Comparison of ENCODE assay signal across 12 cellular contexts in genomic region chr15:51735611-51736010, GRCh38. TPM values are rescaled to one million over a fixed set of nuclear protein-coding genes. Genes with fewer than 3 reads are reported as not detected.
DNase-seq lines count a peak whose midpoint lies in the region; ATAC-seq, FAIRE-seq and TF ChIP-seq lines count a peak whose summit lies in the region.
"Had no signal": no experiment of that assay in that cellular context is flagged by ENCODE, and none has a peak within 500 bp of the region (broad histone marks: within the 10 kb centered on the region; RNA-seq: fewer than 3 reads in every experiment).

No MANE protein-coding gene starts in this region.

- intact Hi-C loops in OCI-LY7 (cut with micrococcal nuclease; ENCODE audit: unreplicated experiment): loop anchor here (10.0 kb wide), 1 partner anchor 81 kb away; no protein-coding TSS in a partner anchor
- intact Hi-C loops in GM12878 (cut with micrococcal nuclease; ENCODE audit: unreplicated experiment): loop anchor here (1.0 to 10.0 kb wide), 5 partner anchors 41 to 369 kb away; partner anchors contain the start of gene DMXL2
- intact Hi-C loops in spleen (cut with DNase I; ENCODE audit: low total_unique reads): no loop called here
- intact Hi-C loops in head of caudate nucleus (cut with DNase I): loop anchor here (5.0 to 10.0 kb wide), 2 partner anchors 37 to 111 kb away; partner anchors contain the start of gene DMXL2

- peak; percentile 29; the same call in 1 of the 2 replicates for TF ChIP-seq CTCF in OCI-LY7 (conservative IDR thresholded peaks at IDR 0.05; ENCODE audit: low read length)
- no peak for TF ChIP-seq CTCF in GM12878 (IDR thresholded peaks at IDR 0.05 in 2 of 3, conservative IDR thresholded peaks at IDR 0.05 in 1 of 3; ENCODE audit: control insufficient read depth in 2 of 3, extremely low read depth in 1 of 3, insufficient read depth in 1 of 3, low read depth in 3 of 3, low read length in 3 of 3)
- TF ChIP-seq CTCF in spleen (IDR thresholded peaks at IDR 0.05 in 8 of 11, conservative IDR thresholded peaks at IDR 0.05 in 3 of 11): peak in 1 of 11 experiments; percentile 6
- no peak for TF ChIP-seq CTCF in gastroesophageal sphincter (IDR thresholded peaks at IDR 0.05)
- TF ChIP-seq CTCF in MM.1S (IDR thresholded peaks at IDR 0.05; ENCODE audit: low read length): no peak

- H3K4me3 Mint-ChIP-seq in T-helper 1 cell treated with Interleukin-12 subunit alpha and Interleukin-12 subunit beta and Interleukin-4 antibody, amounts not matched to agents 30 μg/mL and 1 μg/mL, for 36 hours: peak overlapping the region; percentile 88

- H3K79me2 ChIP-seq in OCI-LY7 (ENCODE audit: insufficient read depth, low read depth, low read length): no peaks in the 10 kb centered on the region
- peaks cover 70% of the 10 kb centered on the region for H3K79me2 ChIP-seq in GM12878 (ENCODE audit: control insufficient read depth, insufficient read depth, low read length)
- H3K79me2 ChIP-seq in MM.1S (ENCODE audit: low read length): no peaks in the 10 kb centered on the region

- peaks cover 61% of the 10 kb centered on the region for H3K4me1 Mint-ChIP-seq in T-helper 1 cell treated with Interleukin-12 subunit alpha and Interleukin-12 subunit beta and Interleukin-4 antibody, amounts not matched to agents 30 μg/mL and 1 μg/mL, for 36 hours (ENCODE audit: low read depth)

- H3K4me2 ChIP-seq in OCI-LY7 (ENCODE audit: low read length): no peak overlapping the region
- peak overlapping the region; percentile 95 for H3K4me2 ChIP-seq in GM12878 (ENCODE audit: control insufficient read depth, insufficient read depth)
- no peak overlapping the region for H3K4me2 ChIP-seq in MM.1S (ENCODE audit: low read depth, low read length)

- no peaks in the 10 kb centered on the region for H3K27me3 Mint-ChIP-seq in T-helper 1 cell treated with Interleukin-12 subunit alpha and Interleukin-12 subunit beta and Interleukin-4 antibody, amounts not matched to agents 30 μg/mL and 1 μg/mL, for 36 hours (ENCODE audit: low read depth)

- H2AFZ ChIP-seq in OCI-LY7 (ENCODE audit: low read length): no peak overlapping the region
- 0 out of 2 replicates have a peak overlapping the region, but pooled peaks have one; percentile 4 for H2AFZ ChIP-seq in GM12878 (ENCODE audit: control insufficient read depth, low read depth, low read length)
- H2AFZ ChIP-seq in MM.1S (ENCODE audit: low read length): no peak overlapping the region

- TF ChIP-seq RAD21 in GM12878 (IDR thresholded peaks at IDR 0.05; ENCODE audit: insufficient read depth, low read depth, low read length): no peak

- H3F3A ChIP-seq in MM.1S (ENCODE audit: insufficient read depth, low read length): no peaks in the 10 kb centered on the region

- SMC1A ChIA-PET in GM12878 (lab: Charles Lee; ENCODE audit: uncharacterized antibody, unreplicated experiment): interaction anchor here (0.7 to 5.2 kb wide), 14 partner anchors 9 to 271 kb away, joined by 3 to 45 read pairs (median 4); no protein-coding TSS in a partner anchor

- ATAC-seq in GM12878 (no peak), gastroesophageal sphincter (no peak)
- ATAC-seq: WTC11 had no signal

- H3K4me3 ChIP-seq in OCI-LY7 (ENCODE audit: low read depth, low read length, poor library complexity, severe bottlenecking) (no peak overlapping the region), GM12878 (peak overlapping the region; percentile 77), spleen (peak overlapping the region in 6 of 8 donors; percentile 74 to 93 (median 91)), gastroesophageal sphincter (no peak overlapping the region), MM.1S (ENCODE audit: low read length) (no peak overlapping the region)

- H3K27ac Mint-ChIP-seq in T-helper 1 cell treated with Interleukin-12 subunit alpha and Interleukin-12 subunit beta and Interleukin-4 antibody, amounts not matched to agents 30 μg/mL and 1 μg/mL, for 36 hours: peak overlapping the region; percentile 82
- H3K27ac Mint-ChIP-seq: WTC11 had no signal

- no TSS peak for BruUV-seq in OCI-LY7 (replicated peaks; lab: Mats Ljungman, UMichigan)
- BruUV-seq in GM12878 (replicated peaks; lab: Mats Ljungman, UMichigan): TSS peak; percentile 52

- H3K9me3 Mint-ChIP-seq in T-helper 1 cell treated with Interleukin-12 subunit alpha and Interleukin-12 subunit beta and Interleukin-4 antibody, amounts not matched to agents 30 μg/mL and 1 μg/mL, for 36 hours: no peaks in the 10 kb centered on the region
- H3K9me3 Mint-ChIP-seq: WTC11 had no signal

- CTCF ChIA-PET in OCI-LY7 (lab: Charles Lee; ENCODE audit: unreplicated experiment): no interaction called here
- CTCF ChIA-PET in GM12878 (lab: Yijun Ruan, JAX): interaction anchor here (0.9 to 10.1 kb wide), 11 partner anchors 10 to 368 kb away, joined by 3 to 136 read pairs (median 4); partner anchors contain the start of gene DMXL2

- H3K9me2 ChIP-seq in OCI-LY7 (ENCODE audit: insufficient read depth, low read length) (no peaks in the 10 kb centered on the region), MM.1S (replicated peaks; ENCODE audit: insufficient read depth, low read length) (no peaks in the 10 kb centered on the region)

- H3K36me3 ChIP-seq in OCI-LY7 (ENCODE audit: insufficient read depth, low read length) (no peaks in the 10 kb centered on the region), GM12878 (ENCODE audit: control insufficient read depth in 2 of 2, insufficient read depth in 2 of 2, low read length in 1 of 2) (no peaks in the 10 kb centered on the region), spleen (no peaks in the 10 kb centered on the region), gastroesophageal sphincter (no peaks in the 10 kb centered on the region), MM.1S (replicated peaks; ENCODE audit: insufficient read depth, low read length) (no peaks in the 10 kb centered on the region)
- H3K36me3 ChIP-seq: vagina had no signal

- H3K9ac ChIP-seq in GM12878 (ENCODE audit: control insufficient read depth, insufficient read depth, low read length) (peak overlapping the region; percentile 57), MM.1S (ENCODE audit: low read length) (no peak overlapping the region)

- H3K4me1 ChIP-seq in OCI-LY7 (ENCODE audit: insufficient read depth, low read length, poor library complexity, severe bottlenecking) (peaks cover 23% of the 10 kb centered on the region), GM12878 (ENCODE audit: control insufficient read depth, insufficient read depth, low read length) (peaks cover 37% of the 10 kb centered on the region), spleen (peaks cover 60 to 76% (median 72%) of the 10 kb centered on the region in 6 donors), gastroesophageal sphincter (peaks cover 0 to 55% (median 22%) of the 10 kb centered on the region in 3 donors), MM.1S (ENCODE audit: low read length) (peaks cover 26% of the 10 kb centered on the region)

- peaks cover 7% of the 10 kb centered on the region; the same call in 1 of the 2 replicates for H4K20me1 ChIP-seq in OCI-LY7 (ENCODE audit: insufficient read depth, low read length)
- H4K20me1 ChIP-seq in GM12878 (ENCODE audit: control insufficient read depth, insufficient read depth): no peaks in the 10 kb centered on the region
- no peaks in the 10 kb centered on the region for H4K20me1 ChIP-seq in MM.1S (ENCODE audit: insufficient read depth, low read length)

- POLR2A ChIA-PET in OCI-LY7 (lab: Charles Lee) (interaction anchor here (0.5 kb wide), 1 partner anchor 1221 kb away, joined by 4 read pairs; no protein-coding TSS in a partner anchor), GM12878 (lab: Charles Lee) (interaction anchor here (0.5 to 2.4 kb wide), 8 partner anchors 8 to 328 kb away, joined by 3 to 11 read pairs (median 4); partner anchors contain the start of gene DMXL2)

- no peak for FAIRE-seq in GM12878 (lab: Jason Lieb, UNC)
- FAIRE-seq: A204.1 had no signal

- DNase-seq in T-helper 1 cell (no peak), OCI-LY7 (ENCODE audit: low spot score) (no peak), GM12878 (ENCODE audit: low read depth, low spot score) (no peak), spleen (no peak), head of caudate nucleus (no peak), MM.1S (no peak)

- H3K27me3 ChIP-seq in GM12878 (replicated peaks in 1 of 2; ENCODE audit: control insufficient read depth in 2 of 2, insufficient read depth in 2 of 2, low read length in 1 of 2): no peaks in the 10 kb centered on the region
- H3K27me3 ChIP-seq in spleen (replicated peaks in 1 of 7): no peaks in the 10 kb centered on the region
- no peaks in the 10 kb centered on the region for H3K27me3 ChIP-seq in gastroesophageal sphincter
- peaks cover 63% of the 10 kb centered on the region for H3K27me3 ChIP-seq in MM.1S (replicated peaks; ENCODE audit: insufficient read depth, low read length)
- H3K27me3 ChIP-seq: vagina had no signal

- in situ Hi-C loops in GM12878 (cut with MboI): no loop called here

- 0% methylated on average over 3 of the region's 3 CpGs for WGBS in GM12878 (ENCODE audit: insufficient coverage, insufficient replicate concordance, low lambda C conversion rate, missing lambda C conversion rate)
- WGBS in spleen, 5 donors: 18 to 27% (median 23%) methylated on average over 3 of the region's 3 CpGs
- 50 to 77% methylated on average over 3 of the region's 3 CpGs for WGBS in gastroesophageal sphincter (ENCODE audit: low coverage in 1 of 2), 2 donors

- H3K27ac ChIP-seq in OCI-LY7 (ENCODE audit: low read depth, low read length, poor library complexity, severe bottlenecking) (no peak overlapping the region), GM12878 (ENCODE audit: control insufficient read depth, insufficient read depth) (peak overlapping the region; percentile 94), spleen (peak overlapping the region in 6 of 8 donors; percentile 89 to 96 (median 94)), gastroesophageal sphincter (peak overlapping the region in 2 of 4 donors; percentile 91 to 92), MM.1S (ENCODE audit: low read length) (no peak overlapping the region)

- H3K36me3 Mint-ChIP-seq in T-helper 1 cell treated with Interleukin-12 subunit alpha and Interleukin-12 subunit beta and Interleukin-4 antibody, amounts not matched to agents 30 μg/mL and 1 μg/mL, for 36 hours (ENCODE audit: low read depth): peaks cover 16% of the 10 kb centered on the region
- H3K36me3 Mint-ChIP-seq: WTC11 had no signal

- RAD21 ChIA-PET in GM12878 (lab: Charles Lee; ENCODE audit: unreplicated experiment): interaction anchor here (0.9 to 5.5 kb wide), 11 partner anchors 9 to 857 kb away, joined by 3 to 33 read pairs (median 3); no protein-coding TSS in a partner anchor

- TF ChIP-seq EP300 in GM12878 (IDR thresholded peaks at IDR 0.05; ENCODE audit: borderline replicate concordance in 1 of 2, control insufficient read depth in 1 of 2, low read depth in 2 of 2, low read length in 2 of 2) (no peak), gastroesophageal sphincter (IDR thresholded peaks at IDR 0.05) (no peak)

- no peaks in the 10 kb centered on the region for H3K9me3 ChIP-seq in OCI-LY7 (ENCODE audit: low read length)
- no peaks in the 10 kb centered on the region for H3K9me3 ChIP-seq in GM12878 (replicated peaks; ENCODE audit: control insufficient read depth, insufficient read depth, low read length)
- no peaks in the 10 kb centered on the region for H3K9me3 ChIP-seq in spleen
- H3K9me3 ChIP-seq in gastroesophageal sphincter: no peaks in the 10 kb centered on the region
- H3K9me3 ChIP-seq in MM.1S (replicated peaks; ENCODE audit: insufficient read depth, low read length): no peaks in the 10 kb centered on the region
- H3K9me3 ChIP-seq: vagina had no signal

- TF ChIP-seq POLR2A in GM12878 (IDR thresholded peaks at IDR 0.05; ENCODE audit: low read depth, low read length) (no peak), spleen (IDR thresholded peaks at IDR 0.05) (no peak), gastroesophageal sphincter (IDR thresholded peaks at IDR 0.05) (no peak)

RNA-seq across cellular contexts. Expression of gene LYSMD2, which starts 1.8 kb away (rescaled TPM):
- not detected in 2 replicates for total RNA-seq in OCI-LY7 (2014; rRNA removed; shearing (Covaris generic))
- total RNA-seq in OCI-LY7 (2022): 0.50 and 0.89 TPM in 2 replicates
- total RNA-seq in GM12878 (2013; cell fraction: nucleolus; rRNA removed): 6.2 and 7.8 TPM in 2 replicates
- total RNA-seq in GM12878 (2014; rRNA removed): 36.8 and 51.3 TPM in 2 replicates
- total RNA-seq in GM12878 (2014; rRNA removed; fragmentation: Illumina TruSeq; extraction: Trizol): 42.4 and 44.4 TPM in 2 replicates
- total RNA-seq in GM12878 (2021): 41.9 and 42.1 TPM in 2 replicates
- 10.6 TPM for polyA plus RNA-seq in GM12878 (2011; ENCODE audit: low read depth)
- polyA plus RNA-seq in GM12878 (2011; rRNA removed): 61.2 and 96.0 TPM in 2 replicates
- polyA plus RNA-seq in GM12878 (2011; cell fraction: cytosol; rRNA removed): 19.3 and 34.3 TPM in 2 replicates
- polyA plus RNA-seq in GM12878 (2011; cell fraction: nucleus; rRNA removed): 18.3 and 18.4 TPM in 2 replicates
- polyA plus RNA-seq in GM12878 (2012): 12.4 and 16.1 TPM in 2 replicates
- polyA plus RNA-seq in GM12878 (2014; fragmentation: Illumina TruSeq; extraction: Trizol): 40.3 and 50.4 TPM in 2 replicates
- polyA plus RNA-seq in GM12878 (2014; fragmentation: Nextera tagmentation; extraction: Ambion mirVana): 10 to 100 TPM; 30.5 to 61.3 TPM
- 40.9 and 48.5 TPM in 2 replicates for polyA plus RNA-seq in GM12878 (2014; rRNA removed)
- polyA plus RNA-seq in GM12878 (2016; fragmentation: Nextera tagmentation; extraction: Ambion mirVana): 10 to 100 TPM; 49.4 to 54.9 TPM
- polyA minus RNA-seq in GM12878 (2011; rRNA and poly(A)+ RNA removed): 8.7 and 9.4 TPM in 2 replicates
- 5.3 and 8.7 TPM in 2 replicates for polyA minus RNA-seq in GM12878 (2011; cell fraction: cytosol; rRNA and poly(A)+ RNA removed)
- 3.6 and 6.5 TPM in 2 replicates for polyA minus RNA-seq in GM12878 (2011; cell fraction: nucleus; rRNA and poly(A)+ RNA removed)
- 10 to 100 TPM; 18.1 to 41.7 (median 24.2) TPM for total RNA-seq in spleen
- 10 to 100 TPM; 32.7 to 39.0 (median 35.5) TPM for polyA plus RNA-seq in spleen
- total RNA-seq in gastroesophageal sphincter: 10 to 100 TPM in 3 of 4 donors, 1 to 10 TPM in 1; 8.9 to 27.9 (median 14.0) TPM

RNA-seq across cellular contexts. Expression of gene TMOD2, which starts 15.8 kb away (rescaled TPM):
- not detected in 2 replicates for total RNA-seq in OCI-LY7 (2014; rRNA removed; shearing (Covaris generic))
- total RNA-seq in OCI-LY7 (2022) (0.11 and 0.44 TPM in 2 replicates), GM12878 (2014; rRNA removed) (9.1 and 10.8 TPM in 2 replicates), GM12878 (2014; rRNA removed; fragmentation: Illumina TruSeq; extraction: Trizol) (12.6 and 13.9 TPM in 2 replicates), GM12878 (2021) (13.0 and 15.2 TPM in 2 replicates), spleen (10 to 100 TPM in 6 of 7 donors, 1 to 10 TPM in 1; 9.0 to 21.1 (median 15.9) TPM), gastroesophageal sphincter (10 to 100 TPM; 14.0 to 21.9 (median 17.5) TPM)
- total RNA-seq in GM12878 (2013; cell fraction: nucleolus; rRNA removed): 8.5 and 10.5 TPM in 2 replicates
- polyA plus RNA-seq in GM12878 (2011; ENCODE audit: low read depth): 4.4 TPM
- polyA plus RNA-seq in GM12878 (2011; rRNA removed) (0.61 and 0.66 TPM in 2 replicates), GM12878 (2014; fragmentation: Illumina TruSeq; extraction: Trizol) (10.5 and 16.0 TPM in 2 replicates), GM12878 (2014; fragmentation: Nextera tagmentation; extraction: Ambion mirVana) (1 to 10 TPM; 1.6 to 1.7 TPM), GM12878 (2014; rRNA removed) (6.9 and 7.6 TPM in 2 replicates), GM12878 (2016; fragmentation: Nextera tagmentation; extraction: Ambion mirVana) (1 to 10 TPM; 4.7 to 5.1 TPM), spleen (1 to 10 TPM; 1.3 to 2.6 (median 1.6) TPM)
- 0.22 and 0.24 TPM in 2 replicates for polyA plus RNA-seq in GM12878 (2011; cell fraction: cytosol; rRNA removed)
- 0.54 and 0.86 TPM in 2 replicates for polyA plus RNA-seq in GM12878 (2011; cell fraction: nucleus; rRNA removed)
- 1.0 and 1.8 TPM in 2 replicates for polyA plus RNA-seq in GM12878 (2012)
- 0.41 and 0.59 TPM in 2 replicates for polyA minus RNA-seq in GM12878 (2011; rRNA and poly(A)+ RNA removed)
- 0.13 TPM in 1 of 2 replicates, not detected in the other for polyA minus RNA-seq in GM12878 (2011; cell fraction: cytosol; rRNA and poly(A)+ RNA removed)
- polyA minus RNA-seq in GM12878 (2011; cell fraction: nucleus; rRNA and poly(A)+ RNA removed): 0.36 and 0.86 TPM in 2 replicates

RNA-seq across cellular contexts. Expression of gene SCG3, which starts 54.3 kb away (rescaled TPM):
- not detected in 2 replicates for total RNA-seq in OCI-LY7 (2014; rRNA removed; shearing (Covaris generic))
- total RNA-seq in OCI-LY7 (2022) (not detected in 2 replicates), GM12878 (2014; rRNA removed) (not detected in 2 replicates), GM12878 (2014; rRNA removed; fragmentation: Illumina TruSeq; extraction: Trizol) (not detected in 2 replicates), GM12878 (2021) (not detected in 2 replicates), spleen (under 1 TPM in 1 of 7 donors, not detected in 6; 0.16 TPM), gastroesophageal sphincter (under 1 TPM in 3 of 4 donors, not detected in 1; 0.31 to 0.54 (median 0.54) TPM)
- total RNA-seq in GM12878 (2013; cell fraction: nucleolus; rRNA removed): not detected in 2 replicates
- not detected for polyA plus RNA-seq in GM12878 (2011; ENCODE audit: low read depth)
- polyA plus RNA-seq in GM12878 (2011; rRNA removed) (not detected in 2 replicates), GM12878 (2014; fragmentation: Illumina TruSeq; extraction: Trizol) (0.03 TPM in 1 of 2 replicates, not detected in the other), GM12878 (2014; fragmentation: Nextera tagmentation; extraction: Ambion mirVana) (not detected), GM12878 (2014; rRNA removed) (not detected in 2 replicates), GM12878 (2016; fragmentation: Nextera tagmentation; extraction: Ambion mirVana) (under 1 TPM; 0.04 to 0.15 TPM), spleen (under 1 TPM in 1 of 3 donors, not detected in 2; 0.06 TPM)
- polyA plus RNA-seq in GM12878 (2011; cell fraction: cytosol; rRNA removed): not detected in 2 replicates
- polyA plus RNA-seq in GM12878 (2011; cell fraction: nucleus; rRNA removed): not detected in 2 replicates
- not detected in 2 replicates for polyA plus RNA-seq in GM12878 (2012)
- not detected in 2 replicates for polyA minus RNA-seq in GM12878 (2011; rRNA and poly(A)+ RNA removed)
- not detected in 2 replicates for polyA minus RNA-seq in GM12878 (2011; cell fraction: cytosol; rRNA and poly(A)+ RNA removed)
- not detected in 2 replicates for polyA minus RNA-seq in GM12878 (2011; cell fraction: nucleus; rRNA and poly(A)+ RNA removed)
- total RNA-seq: myocyte had no signal

Comparison
In these comparisons a context has a peak if more than half of its experiments do, and no peak if none do; other contexts are left out.
1. H3K27ac ChIP-seq: peak in GM12878 (single experiment) and spleen (6 of 8); none in OCI-LY7 (single experiment) and MM.1S (single experiment).
2. H3K4me3 ChIP-seq: peak in GM12878 (single experiment) and spleen (6 of 8); none in OCI-LY7 (single experiment), gastroesophageal sphincter (0 of 2) and MM.1S (single experiment).
3. RNA of gene TMOD2, which starts 15.8 kb away (total RNA-seq): 14.0 to 21.9 TPM in gastroesophageal sphincter, 9.0 to 21.1 TPM in spleen and 8.5 to 15.2 TPM in GM12878; 0.11 to 0.44 TPM in OCI-LY7; every median in the first group is over 4 times any median in the second.